ENCODE assay signal across 1 cellular context in genomic region chr12:6492838-6493579, GRCh38.
A peak's percentile ranks its signal among the peaks of the same experiment; 100 is the strongest.
TF ChIP-seq lines count a peak whose summit lies in the region.

Gene MRPL51 (minus strand): TSS chr12:6493262. CDS start chr12:6493136, 126 bp downstream.

TF ChIP-seq in K562, 482 proteins besides CTCF, POLR2A, EP300 and RAD21 (continued from another document):
- TF ChIP-seq ZEB2 (IDR thresholded peaks at IDR 0.05) (peak; percentile 46; the same call in 1 of the 2 replicates), BRF1 (IDR thresholded peaks at IDR 0.05; ENCODE audit: borderline replicate concordance, extremely low read depth, insufficient read length) (no peak), TAL1 (IDR thresholded peaks at IDR 0.05) (no peak), ZZZ3 (IDR thresholded peaks at IDR 0.05) (no peak), TCF7 (IDR thresholded peaks at IDR 0.05; ENCODE audit: borderline replicate concordance) (no peak), TCF15 (CRISPR knock-in tag; IDR thresholded peaks at IDR 0.05) (no peak), HDAC2 (IDR thresholded peaks at IDR 0.05) (peak; percentile 24; the same call in 1 of the 2 replicates), NFYB (IDR thresholded peaks at IDR 0.05; ENCODE audit: extremely low read depth, insufficient read length) (no peak), PHF8 (IDR thresholded peaks at IDR 0.05; ENCODE audit: borderline replicate concordance, low read length) (peak; percentile 82; the same call in 1 of the 2 replicates), ID3 (CRISPR knock-in tag; IDR thresholded peaks at IDR 0.05) (no peak), ID3 (tag; IDR thresholded peaks at IDR 0.05) (no peak), ATF2 (CRISPR knock-in tag; IDR thresholded peaks at IDR 0.05) (no peak), HDGF (IDR thresholded peaks at IDR 0.05) (no peak), ZFP91 (CRISPR knock-in tag; IDR thresholded peaks at IDR 0.05) (no peak), ZKSCAN3 (CRISPR knock-in tag; IDR thresholded peaks at IDR 0.05) (no peak), ZNF212 (CRISPR knock-in tag; IDR thresholded peaks at IDR 0.05) (no peak), ZNF785 (CRISPR knock-in tag; IDR thresholded peaks at IDR 0.05) (no peak), DEAF1 (CRISPR knock-in tag; IDR thresholded peaks at IDR 0.05) (no peak), HCFC1 (IDR thresholded peaks at IDR 0.05; ENCODE audit: low read depth, low read length) (peak; percentile 67; the same call in 1 of the 2 replicates), ZNF134 (CRISPR knock-in tag; conservative IDR thresholded peaks at IDR 0.05) (no peak), ZNF24 (IDR thresholded peaks at IDR 0.05) (no peak), ZNF57 (CRISPR knock-in tag; IDR thresholded peaks at IDR 0.05) (no peak), NCOA4 (IDR thresholded peaks at IDR 0.05; ENCODE audit: partially characterized antibody) (no peak), FOSL1 (tag; conservative IDR thresholded peaks at IDR 0.05) (no peak), HMG20A (CRISPR knock-in tag; conservative IDR thresholded peaks at IDR 0.05) (no peak), DACH1 (IDR thresholded peaks at IDR 0.05; ENCODE audit: partially characterized antibody) (no peak), ZNF644 (tag; IDR thresholded peaks at IDR 0.05; ENCODE audit: low read depth) (0 out of 2 replicates have a peak, but pooled peaks have one; percentile 31), HNRNPLL (IDR thresholded peaks at IDR 0.05; ENCODE audit: low read depth, low read length, poor library complexity, severe bottlenecking) (peak; percentile 40), ZNF561 (CRISPR knock-in tag; conservative IDR thresholded peaks at IDR 0.05) (no peak), FOXK2 (conservative IDR thresholded peaks at IDR 0.05 in 1 of 2, IDR thresholded peaks at IDR 0.05 in 1 of 2; ENCODE audit: low read depth in 2 of 2) (peak; percentile 79 to 86), BDP1 (IDR thresholded peaks at IDR 0.05; ENCODE audit: insufficient read depth, insufficient read length) (no peak), ZSCAN32 (CRISPR knock-in tag; IDR thresholded peaks at IDR 0.05) (no peak), MYNN (IDR thresholded peaks at IDR 0.05) (no peak), MYNN (CRISPR knock-in tag; IDR thresholded peaks at IDR 0.05) (no peak), GTF2F1 (IDR thresholded peaks at IDR 0.05; ENCODE audit: low read depth, low read length) (no peak), FOXJ2 (tag; IDR thresholded peaks at IDR 0.05) (no peak), YY1 (IDR thresholded peaks at IDR 0.05; ENCODE audit: borderline replicate concordance in 1 of 3, control insufficient read depth in 1 of 3, extremely low read depth in 1 of 3, insufficient read depth in 3 of 3, insufficient read length in 1 of 3, insufficient replicate concordance in 2 of 3, low read depth in 1 of 3, low read length in 2 of 3) (peak; percentile 65 to 98 (median 91)), SNRNP70 (optimal IDR thresholded peaks at IDR 0.05; ENCODE audit: low read depth, low read length) (no peak), ZNF133 (CRISPR knock-in tag; IDR thresholded peaks at IDR 0.05) (no peak), ZBTB5 (IDR thresholded peaks at IDR 0.05) (no peak), MECOM (CRISPR knock-in tag; IDR thresholded peaks at IDR 0.05) (no peak), DMBX1 (CRISPR knock-in tag; IDR thresholded peaks at IDR 0.05; ENCODE audit: borderline replicate concordance) (no peak), CREBBP (IDR thresholded peaks at IDR 0.05; ENCODE audit: low read depth, low read length) (no peak), SETDB1 (IDR thresholded peaks at IDR 0.05; ENCODE audit: low read length) (no peak), NBN (IDR thresholded peaks at IDR 0.05; ENCODE audit: low read depth) (peak; percentile 60; the same call in 1 of the 2 replicates), MCM5 (IDR thresholded peaks at IDR 0.05; ENCODE audit: low read depth) (no peak), SREBF2 (CRISPR knock-in tag; IDR thresholded peaks at IDR 0.05) (no peak), TFAP4 (CRISPR knock-in tag; IDR thresholded peaks at IDR 0.05; ENCODE audit: borderline replicate concordance) (peak; percentile 93), ZFX (CRISPR knock-in tag; IDR thresholded peaks at IDR 0.05) (peak; percentile 83), ATF4 (CRISPR knock-in tag; IDR thresholded peaks at IDR 0.05) (no peak)
- TF ChIP-seq, protein P1, sequence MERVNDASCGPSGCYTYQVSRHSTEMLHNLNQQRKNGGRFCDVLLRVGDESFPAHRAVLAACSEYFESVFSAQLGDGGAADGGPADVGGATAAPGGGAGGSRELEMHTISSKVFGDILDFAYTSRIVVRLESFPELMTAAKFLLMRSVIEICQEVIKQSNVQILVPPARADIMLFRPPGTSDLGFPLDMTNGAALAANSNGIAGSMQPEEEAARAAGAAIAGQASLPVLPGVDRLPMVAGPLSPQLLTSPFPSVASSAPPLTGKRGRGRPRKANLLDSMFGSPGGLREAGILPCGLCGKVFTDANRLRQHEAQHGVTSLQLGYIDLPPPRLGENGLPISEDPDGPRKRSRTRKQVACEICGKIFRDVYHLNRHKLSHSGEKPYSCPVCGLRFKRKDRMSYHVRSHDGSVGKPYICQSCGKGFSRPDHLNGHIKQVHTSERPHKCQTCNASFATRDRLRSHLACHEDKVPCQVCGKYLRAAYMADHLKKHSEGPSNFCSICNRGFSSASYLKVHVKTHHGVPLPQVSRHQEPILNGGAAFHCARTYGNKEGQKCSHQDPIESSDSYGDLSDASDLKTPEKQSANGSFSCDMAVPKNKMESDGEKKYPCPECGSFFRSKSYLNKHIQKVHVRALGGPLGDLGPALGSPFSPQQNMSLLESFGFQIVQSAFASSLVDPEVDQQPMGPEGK (CRISPR knock-in tag; IDR thresholded peaks at IDR 0.05; ENCODE audit: borderline replicate concordance), result no peak
- TF ChIP-seq, protein P2, sequence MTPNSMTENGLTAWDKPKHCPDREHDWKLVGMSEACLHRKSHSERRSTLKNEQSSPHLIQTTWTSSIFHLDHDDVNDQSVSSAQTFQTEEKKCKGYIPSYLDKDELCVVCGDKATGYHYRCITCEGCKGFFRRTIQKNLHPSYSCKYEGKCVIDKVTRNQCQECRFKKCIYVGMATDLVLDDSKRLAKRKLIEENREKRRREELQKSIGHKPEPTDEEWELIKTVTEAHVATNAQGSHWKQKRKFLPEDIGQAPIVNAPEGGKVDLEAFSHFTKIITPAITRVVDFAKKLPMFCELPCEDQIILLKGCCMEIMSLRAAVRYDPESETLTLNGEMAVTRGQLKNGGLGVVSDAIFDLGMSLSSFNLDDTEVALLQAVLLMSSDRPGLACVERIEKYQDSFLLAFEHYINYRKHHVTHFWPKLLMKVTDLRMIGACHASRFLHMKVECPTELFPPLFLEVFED (CRISPR knock-in tag; conservative IDR thresholded peaks at IDR 0.05), result no peak
- TF ChIP-seq, protein P3, sequence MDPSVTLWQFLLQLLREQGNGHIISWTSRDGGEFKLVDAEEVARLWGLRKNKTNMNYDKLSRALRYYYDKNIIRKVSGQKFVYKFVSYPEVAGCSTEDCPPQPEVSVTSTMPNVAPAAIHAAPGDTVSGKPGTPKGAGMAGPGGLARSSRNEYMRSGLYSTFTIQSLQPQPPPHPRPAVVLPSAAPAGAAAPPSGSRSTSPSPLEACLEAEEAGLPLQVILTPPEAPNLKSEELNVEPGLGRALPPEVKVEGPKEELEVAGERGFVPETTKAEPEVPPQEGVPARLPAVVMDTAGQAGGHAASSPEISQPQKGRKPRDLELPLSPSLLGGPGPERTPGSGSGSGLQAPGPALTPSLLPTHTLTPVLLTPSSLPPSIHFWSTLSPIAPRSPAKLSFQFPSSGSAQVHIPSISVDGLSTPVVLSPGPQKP (CRISPR knock-in tag; IDR thresholded peaks at IDR 0.05), result no peak
TF ChIP-seq in K562: peak in this region for 97.
